In the genomic region with DNA sequence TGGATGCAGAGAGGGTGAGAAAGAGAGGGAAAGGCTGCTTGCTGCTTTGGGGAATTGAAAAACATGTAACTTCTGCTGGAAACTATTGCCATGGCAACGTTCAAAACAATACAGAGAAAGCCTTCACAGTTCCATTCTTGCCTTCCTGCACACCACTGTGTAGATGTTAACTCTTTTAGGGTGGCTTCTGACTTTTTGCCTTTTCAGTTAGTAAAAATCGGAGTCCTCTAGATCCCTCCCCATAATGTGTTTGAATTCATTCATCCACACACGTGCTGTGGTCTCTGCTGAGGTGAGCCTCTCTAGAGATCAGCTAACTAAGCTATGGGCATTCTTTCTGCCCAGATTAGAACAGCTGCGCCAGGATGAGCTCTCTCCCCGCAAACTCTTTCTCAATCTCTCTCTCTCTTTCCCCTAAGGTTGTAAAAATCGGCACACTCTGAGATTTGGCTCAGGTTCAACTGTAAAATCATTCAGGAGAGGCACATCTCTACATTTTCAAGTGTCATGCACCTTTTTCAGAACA, we compare ENCODE assay signal across 11 cellular contexts.
DNase-seq lines count a peak whose midpoint lies in the region; ATAC-seq and TF ChIP-seq lines count a peak whose summit lies in the region.
"Had no signal": no experiment of that assay in that cellular context is flagged by ENCODE, and none has a peak within 500 bp of the region (broad histone marks: within the 10 kb centered on the region; RNA-seq: fewer than 3 reads in every experiment).

No MANE protein-coding gene starts in this region.

- no peak overlapping the region for H3K9ac ChIP-seq in KMS-11
- no peak overlapping the region for H3K9ac ChIP-seq in endodermal cell (ENCODE audit: extremely low read depth, low read length, poor library complexity, severe bottlenecking)

- H3K27me3 ChIP-seq in KMS-11 (ENCODE audit: insufficient read depth, low read depth), result no peaks in the 10 kb centered on the region
- H3K27me3 ChIP-seq in endodermal cell (ENCODE audit: control insufficient read depth, insufficient read depth, low read length, poor library complexity, severe bottlenecking), result no peaks in the 10 kb centered on the region
- no peaks in the 10 kb centered on the region for H3K27me3 ChIP-seq in body of pancreas
- H3K27me3 ChIP-seq: brain microvascular endothelial cell had no signal

- H4K20me1 ChIP-seq in KMS-11 (ENCODE audit: insufficient read depth), result no peaks in the 10 kb centered on the region

- H3K4me3 Mint-ChIP-seq in endodermal cell, result no peak overlapping the region
- H3K4me3 Mint-ChIP-seq: immature natural killer cell had no signal

- no peaks in the 10 kb centered on the region for H3K9me3 Mint-ChIP-seq in endodermal cell

- no peak for TF ChIP-seq CTCF in KMS-11 (conservative IDR thresholded peaks at IDR 0.05; ENCODE audit: low read depth, low read length)
- TF ChIP-seq CTCF in endodermal cell (conservative IDR thresholded peaks at IDR 0.05), result no peak
- TF ChIP-seq CTCF in body of pancreas (IDR thresholded peaks at IDR 0.05), result no peak

- H3K36me3 ChIP-seq in KMS-11 (ENCODE audit: insufficient read depth) (no peaks in the 10 kb centered on the region), endodermal cell (ENCODE audit: control insufficient read depth, insufficient read depth, low read length) (no peaks in the 10 kb centered on the region), body of pancreas (replicated peaks in 1 of 2; ENCODE audit: insufficient read depth in 1 of 2, low read depth in 2 of 2) (no peaks in the 10 kb centered on the region)
- H3K36me3 ChIP-seq: brain microvascular endothelial cell had no signal

- H3K4me1 ChIP-seq in KMS-11 (ENCODE audit: low read depth, poor library complexity, severe bottlenecking) (peaks cover 26% of the 10 kb centered on the region), endodermal cell (ENCODE audit: control insufficient read depth, insufficient read depth, low read length) (no peaks in the 10 kb centered on the region), body of pancreas (no peaks in the 10 kb centered on the region)

- intact Hi-C loops in body of pancreas (cut with DNase I), result no loop called here

- no peak for TF ChIP-seq POLR2A in body of pancreas (IDR thresholded peaks at IDR 0.05)

- ATAC-seq in GM19452 (IDR thresholded peaks at IDR 0.05; ENCODE audit: unreplicated experiment), result peak; percentile 56
- ATAC-seq in esophagus mucosa, result no peak
- ATAC-seq in body of pancreas, result no peak

- H3K27me3 Mint-ChIP-seq in endodermal cell (ENCODE audit: insufficient read depth), result peaks cover 16% of the 10 kb centered on the region

- DNase-seq in endodermal cell (no peak), putamen (ENCODE audit: low spot score) (peak; percentile 66), NCI-H146 treated with DMSO at 0.1 percent for 48 hours (lab: John Stamatoyannopoulos, UW; ENCODE audit: unreplicated experiment) (no peak), body of pancreas (no peak)
- DNase-seq: brain microvascular endothelial cell; immature natural killer cell; NCI-H1436 treated with DMSO at 0.1 percent for 48 hours; stimulated activated CD4-positive, alpha-beta T cell treated with anti-CD3 and anti-CD28 coated beads, Interleukin-2, amount 100 ng/mL, for 48 hours had no signal

- no peak overlapping the region for H3K27ac ChIP-seq in KMS-11
- H3K27ac ChIP-seq in endodermal cell (ENCODE audit: low read depth, low read length), result peak overlapping the region; percentile 90
- no peak overlapping the region for H3K27ac ChIP-seq in body of pancreas
- H3K27ac ChIP-seq: brain microvascular endothelial cell had no signal

- H3K36me3 Mint-ChIP-seq in endodermal cell (ENCODE audit: low read depth), result no peaks in the 10 kb centered on the region
- H3K36me3 Mint-ChIP-seq: immature natural killer cell had no signal

- H3K4me2 ChIP-seq in KMS-11, result 0 out of 2 replicates have a peak overlapping the region, but pooled peaks have one; percentile 8

- WGBS in endodermal cell (ENCODE audit: insufficient coverage in 1 of 2, insufficient read length in 1 of 2), 2 experiments, result 73 to 74% methylated on average over 5 to 6 of the region's 6 CpGs
- WGBS in body of pancreas, 2 donors, result 29 to 30% methylated on average over 6 of the region's 6 CpGs

- H3K4me1 Mint-ChIP-seq in endodermal cell, result peaks cover 8% of the 10 kb centered on the region
- H3K4me1 Mint-ChIP-seq: immature natural killer cell had no signal

- no peak overlapping the region for H3K4me3 ChIP-seq in KMS-11 (IDR thresholded peaks at IDR 0.05; ENCODE audit: insufficient read depth, low read depth, low read length)
- H3K4me3 ChIP-seq in endodermal cell (ENCODE audit: low read length), result no peak overlapping the region
- H3K4me3 ChIP-seq in body of pancreas, result no peak overlapping the region

- no peak overlapping the region for H3K27ac Mint-ChIP-seq in endodermal cell
- H3K27ac Mint-ChIP-seq: immature natural killer cell had no signal

- no peaks in the 10 kb centered on the region for H3K9me3 ChIP-seq in endodermal cell (ENCODE audit: control insufficient read depth, low read length)
- no peaks in the 10 kb centered on the region for H3K9me3 ChIP-seq in body of pancreas

- no peaks in the 10 kb centered on the region for H3K79me2 ChIP-seq in KMS-11 (ENCODE audit: insufficient read depth, low read depth)

- H2AFZ ChIP-seq in KMS-11 (ENCODE audit: low read depth), result no peak overlapping the region
